ENCODE assay signal across 28 cellular contexts in genomic region chr4:29762151-29762550, GRCh38.
"Had no signal": no experiment of that assay in that cellular context is flagged by ENCODE, and none has a peak within 500 bp of the region (broad histone marks: within the 10 kb centered on the region; RNA-seq: fewer than 3 reads in every experiment).

No MANE protein-coding gene starts in this region.

- H3K9me3 ChIP-seq: ovary, psoas muscle, suprapubic skin, testis, tibial artery, transverse colon, upper lobe of right lung had no signal

- H3K4me3 ChIP-seq: neural progenitor cell, ovary, psoas muscle, skin epidermis, smooth muscle cell, spleen, suprapubic skin, testis, tibial artery, transverse colon, upper lobe of right lung had no signal

- H3K27me3 ChIP-seq: neural progenitor cell, ovary, spleen, suprapubic skin, testis, tibial artery, transverse colon, upper lobe of right lung had no signal

- H3K9ac ChIP-seq: neural progenitor cell, parathyroid adenoma had no signal

- ATAC-seq: naive thymus-derived CD4-positive, alpha-beta T cell; natural killer cell; psoas muscle; right cardiac atrium; sciatic nerve; stimulated activated memory B cell treated with anti-CD40 and anti-IgM and Interleukin-4, amounts not matched to agents 10 μg/mL and 1 μg/mL and 100 μg/mL, for 72 hours; stimulated activated naive CD8-positive, alpha-beta T cell treated with anti-CD3 and anti-CD28 coated beads, Interleukin-15, amount 100 ng/mL, for 72 hours; stimulated activated naive CD8-positive, alpha-beta T cell treated with anti-CD3 and anti-CD28 coated beads, Interleukin-15, Interleukin-2, amounts not matched to agents 100 U/mL and 50 U/mL, for 24 hours; upper lobe of right lung had no signal

- H2AFZ ChIP-seq: neural progenitor cell, parathyroid adenoma had no signal

- H3K79me2 ChIP-seq: parathyroid adenoma had no signal

- H3K4me2 ChIP-seq: neural progenitor cell, smooth muscle cell had no signal

- H3K36me3 ChIP-seq: neural progenitor cell, ovary, spleen, suprapubic skin, tibial artery, transverse colon, upper lobe of right lung had no signal

- DNase-seq: naive thymus-derived CD4-positive, alpha-beta T cell; natural killer cell; occipital lobe; ovary; posterior cingulate gyrus; psoas muscle; right cardiac atrium; spleen; stimulated activated CD4-positive, alpha-beta T cell treated with anti-CD3 and anti-CD28 coated beads, Interleukin-12 subunit alpha, Interleukin-12 subunit beta, amount 100 ng/mL, for 4 hours; stimulated activated CD4-positive, alpha-beta T cell treated with anti-CD3 and anti-CD28 coated beads, Interleukin-1b, Interleukin-23, amount 100 ng/mL, for 48 hours; stimulated activated CD4-positive, alpha-beta T cell treated with anti-CD3 and anti-CD28 coated beads, Interleukin-4, amount 100 ng/mL, for 1 hour; stimulated activated CD4-positive, alpha-beta T cell treated with anti-CD3 and anti-CD28 coated beads, Interleukin-4, amount 100 ng/mL, for 4 hours; stimulated activated CD8-positive, alpha-beta memory T cell treated with anti-CD3 and anti-CD28 coated beads, Interleukin-4, amount 100 ng/mL, for 48 hours; stimulated activated naive CD4-positive, alpha-beta T cell; stimulated activated naive CD8-positive, alpha-beta T cell treated with anti-CD3 and anti-CD28 coated beads, Interleukin-15, amount 100 ng/mL, for 72 hours; stimulated activated naive CD8-positive, alpha-beta T cell treated with anti-CD3 and anti-CD28 coated beads, Interleukin-15, Interleukin-2, amounts not matched to agents 100 U/mL and 50 U/mL, for 24 hours; substantia nigra; testis; tibial artery; transverse colon; upper lobe of right lung had no signal

- H3K27ac ChIP-seq: neural progenitor cell, ovary, parathyroid adenoma, psoas muscle, skin epidermis, spleen, suprapubic skin, testis, tibial artery, transverse colon, upper lobe of right lung had no signal

- H3K4me1 ChIP-seq: neural progenitor cell, parathyroid adenoma, psoas muscle, spleen, suprapubic skin, testis, tibial artery, transverse colon, upper lobe of right lung had no signal
